22 cellular contexts compared by ENCODE assay signal in the genomic region with DNA sequence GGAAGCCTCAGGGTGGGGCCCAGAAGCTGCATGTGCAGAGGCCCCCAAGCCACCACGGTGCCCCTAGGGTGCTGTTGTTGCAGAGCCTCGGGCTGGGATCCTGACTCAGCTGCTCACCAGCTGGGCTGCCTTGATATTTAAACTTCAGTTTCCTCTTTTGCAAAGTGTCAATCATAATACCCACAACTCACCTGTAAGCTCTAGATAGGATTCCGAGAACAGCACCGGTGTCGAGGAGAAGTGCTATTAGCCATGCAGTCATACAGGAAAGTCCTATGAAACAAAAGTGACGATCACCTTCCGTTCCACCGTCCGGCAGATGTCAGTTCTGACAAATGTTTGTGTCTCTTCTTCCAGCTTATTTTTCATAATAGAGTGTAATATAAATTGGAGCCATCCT.
DNase-seq lines count a peak whose midpoint lies in the region; ATAC-seq, FAIRE-seq and TF ChIP-seq lines count a peak whose summit lies in the region.
"Had no signal": no experiment of that assay in that cellular context is flagged by ENCODE, and none has a peak within 500 bp of the region (broad histone marks: within the 10 kb centered on the region; RNA-seq: fewer than 3 reads in every experiment).

No MANE protein-coding gene starts in this region.

- no peaks in the 10 kb centered on the region for H3K36me3 Mint-ChIP-seq in activated CD4-positive, alpha-beta T cell treated with anti-CD3 and anti-CD28 coated beads, Interleukin-2, amount 10 ng/mL, durations not matched to agents 7 days and 5 days (ENCODE audit: low read depth)
- H3K36me3 Mint-ChIP-seq in activated CD8-positive, alpha-beta T cell treated with anti-CD3 and anti-CD28 coated beads for 36 hours (ENCODE audit: low read depth), result no peaks in the 10 kb centered on the region
- no peaks in the 10 kb centered on the region for H3K36me3 Mint-ChIP-seq in stimulated activated naive B cell treated with anti-CD40 and anti-IgM and Interleukin-4, amounts not matched to agents 10 μg/mL and 1 μg/mL and 100 μg/mL, for 72 hours
- H3K36me3 Mint-ChIP-seq: CD8-positive, alpha-beta memory T cell had no signal

- H3K4me1 Mint-ChIP-seq in activated CD4-positive, alpha-beta T cell treated with anti-CD3 and anti-CD28 coated beads, Interleukin-2, amount 10 ng/mL, durations not matched to agents 7 days and 5 days, result peaks cover 8% of the 10 kb centered on the region
- H3K4me1 Mint-ChIP-seq in activated CD8-positive, alpha-beta T cell treated with anti-CD3 and anti-CD28 coated beads for 36 hours (ENCODE audit: low read depth), result peaks cover 5% of the 10 kb centered on the region
- peaks cover 24 to 33% of the 10 kb centered on the region in 2 donors for H3K4me1 Mint-ChIP-seq in stimulated activated naive B cell treated with anti-CD40 and anti-IgM and Interleukin-4, amounts not matched to agents 10 μg/mL and 1 μg/mL and 100 μg/mL, for 72 hours

- POLR2A ChIA-PET in activated CD4-positive, alpha-beta T cell treated with anti-CD3 and anti-CD28 coated beads, Interleukin-2, amount 10 ng/mL, durations not matched to agents 7 days and 5 days (lab: Charles Lee), result no interaction called here
- POLR2A ChIA-PET in activated CD8-positive, alpha-beta T cell treated with anti-CD3 and anti-CD28 coated beads for 36 hours (lab: Charles Lee), result interaction anchor here (0.9 kb wide), 1 partner anchor 28 kb away, joined by 3 read pairs; no protein-coding TSS in a partner anchor

- FAIRE-seq in urothelium cell line (lab: Jason Lieb, UNC), result no peak
- FAIRE-seq: keratinocyte had no signal

- CTCF ChIA-PET in activated CD4-positive, alpha-beta T cell treated with anti-CD3 and anti-CD28 coated beads, Interleukin-2, amount 10 ng/mL, durations not matched to agents 7 days and 5 days (lab: Charles Lee), result interaction anchor here (1.0 to 1.2 kb wide), 2 partner anchors 11 to 16 kb away, joined by 3 to 4 read pairs; no protein-coding TSS in a partner anchor
- CTCF ChIA-PET in activated CD8-positive, alpha-beta T cell treated with anti-CD3 and anti-CD28 coated beads for 36 hours (lab: Charles Lee), result interaction anchor here (1.2 kb wide), 1 partner anchor 11 kb away, joined by 3 read pairs; no protein-coding TSS in a partner anchor

- no peak overlapping the region for H3K4me3 ChIP-seq in NB4 (ENCODE audit: low read depth, low read length)
- H3K4me3 ChIP-seq: spleen had no signal

- intact Hi-C loops in activated CD8-positive, alpha-beta T cell treated with anti-CD3 and anti-CD28 coated beads for 36 hours (cut with micrococcal nuclease), result no loop called here

- no peak for TF ChIP-seq POLR2A in NB4 (IDR thresholded peaks at IDR 0.05; ENCODE audit: extremely low read depth, insufficient read length)

- peak; percentile 79 for ATAC-seq in activated CD8-positive, alpha-beta T cell treated with anti-CD3 and anti-CD28 coated beads for 36 hours
- ATAC-seq in stimulated activated naive B cell treated with anti-CD40 and anti-IgM and Interleukin-4, amounts not matched to agents 10 μg/mL and 1 μg/mL and 100 μg/mL, for 72 hours (replicated peaks), result peak; percentile 93 to 95
- ATAC-seq in GM18858 (IDR thresholded peaks at IDR 0.05; ENCODE audit: unreplicated experiment), result no peak

- H3K27me3 Mint-ChIP-seq in activated CD4-positive, alpha-beta T cell treated with anti-CD3 and anti-CD28 coated beads, Interleukin-2, amount 10 ng/mL, durations not matched to agents 7 days and 5 days, result no peaks in the 10 kb centered on the region
- no peaks in the 10 kb centered on the region for H3K27me3 Mint-ChIP-seq in activated CD8-positive, alpha-beta T cell treated with anti-CD3 and anti-CD28 coated beads for 36 hours
- H3K27me3 Mint-ChIP-seq in stimulated activated naive B cell treated with anti-CD40 and anti-IgM and Interleukin-4, amounts not matched to agents 10 μg/mL and 1 μg/mL and 100 μg/mL, for 72 hours, result peaks cover 0 to 6% of the 10 kb centered on the region in 2 donors

- TF ChIP-seq CTCF in NB4 (IDR thresholded peaks at IDR 0.05; ENCODE audit: low read depth, low read length), result no peak
- no peak for TF ChIP-seq CTCF in activated CD8-positive, alpha-beta T cell treated with anti-CD3 and anti-CD28 coated beads for 36 hours (IDR thresholded peaks at IDR 0.05)

- no peak overlapping the region for H3K4me3 Mint-ChIP-seq in activated CD4-positive, alpha-beta T cell treated with anti-CD3 and anti-CD28 coated beads, Interleukin-2, amount 10 ng/mL, durations not matched to agents 7 days and 5 days
- no peak overlapping the region for H3K4me3 Mint-ChIP-seq in activated CD8-positive, alpha-beta T cell treated with anti-CD3 and anti-CD28 coated beads for 36 hours
- H3K4me3 Mint-ChIP-seq in stimulated activated naive B cell treated with anti-CD40 and anti-IgM and Interleukin-4, amounts not matched to agents 10 μg/mL and 1 μg/mL and 100 μg/mL, for 72 hours, result peak overlapping the region in 1 of 2 donors; percentile 8
- H3K4me3 Mint-ChIP-seq: activated CD4-positive, alpha-beta memory T cell treated with anti-CD3 and anti-CD28 coated beads, Interleukin-2, amount 10 ng/mL, durations not matched to agents 7 days and 5 days; CD8-positive, alpha-beta memory T cell; endodermal cell had no signal

- no peak overlapping the region for H3K27ac Mint-ChIP-seq in activated CD4-positive, alpha-beta T cell treated with anti-CD3 and anti-CD28 coated beads, Interleukin-2, amount 10 ng/mL, durations not matched to agents 7 days and 5 days
- no peak overlapping the region for H3K27ac Mint-ChIP-seq in activated CD8-positive, alpha-beta T cell treated with anti-CD3 and anti-CD28 coated beads for 36 hours
- no peak overlapping the region for H3K27ac Mint-ChIP-seq in stimulated activated naive B cell treated with anti-CD40 and anti-IgM and Interleukin-4, amounts not matched to agents 10 μg/mL and 1 μg/mL and 100 μg/mL, for 72 hours
- H3K27ac Mint-ChIP-seq: activated CD4-positive, alpha-beta memory T cell treated with anti-CD3 and anti-CD28 coated beads, Interleukin-2, amount 10 ng/mL, durations not matched to agents 7 days and 5 days; endodermal cell had no signal

- DNase-seq in activated CD4-positive, alpha-beta T cell treated with anti-CD3 and anti-CD28 coated beads, Interleukin-2, amount 10 ng/mL, durations not matched to agents 7 days and 5 days, result peak; percentile 18
- DNase-seq in activated CD4-positive, alpha-beta T cell treated with anti-CD3 and anti-CD28 coated beads for 4 hours, result no peak
- DNase-seq in NB4 (ENCODE audit: low read depth) (peak; percentile 27), urothelium cell line (ENCODE audit: low spot score) (no peak), NK-92 (lab: John Stamatoyannopoulos, UW; ENCODE audit: unreplicated experiment) (no peak)
- DNase-seq in activated CD8-positive, alpha-beta T cell treated with anti-CD3 and anti-CD28 coated beads for 36 hours, result peak; percentile 55
- peak; percentile 24 for DNase-seq in stimulated activated naive B cell treated with anti-CD40 and anti-IgM and Interleukin-4, amounts not matched to agents 10 μg/mL and 1 μg/mL and 100 μg/mL, for 72 hours
- DNase-seq: activated CD4-positive, alpha-beta memory T cell treated with anti-CD3 and anti-CD28 coated beads, Interleukin-2, amount 10 ng/mL, durations not matched to agents 7 days and 5 days; anterior cingulate cortex; CD8-positive, alpha-beta memory T cell; DMS79 treated with DMSO at 0.1 percent for 48 hours; endodermal cell; HCEC 1CT; hippocampal formation; mesendoderm; NCI-H1436 treated with DMSO at 0.1 percent for 48 hours; NCI-H2227 treated with DMSO at 0.1 percent for 48 hours; spleen; T-helper 9 cell; trophoblast cell had no signal

- no peaks in the 10 kb centered on the region for H3K9me3 Mint-ChIP-seq in activated CD4-positive, alpha-beta T cell treated with anti-CD3 and anti-CD28 coated beads, Interleukin-2, amount 10 ng/mL, durations not matched to agents 7 days and 5 days
- no peaks in the 10 kb centered on the region for H3K9me3 Mint-ChIP-seq in activated CD8-positive, alpha-beta T cell treated with anti-CD3 and anti-CD28 coated beads for 36 hours
- no peaks in the 10 kb centered on the region for H3K9me3 Mint-ChIP-seq in stimulated activated naive B cell treated with anti-CD40 and anti-IgM and Interleukin-4, amounts not matched to agents 10 μg/mL and 1 μg/mL and 100 μg/mL, for 72 hours
- H3K9me3 Mint-ChIP-seq: activated CD4-positive, alpha-beta memory T cell treated with anti-CD3 and anti-CD28 coated beads, Interleukin-2, amount 10 ng/mL, durations not matched to agents 7 days and 5 days; CD8-positive, alpha-beta memory T cell; endodermal cell had no signal

Comparison
In these comparisons a context has a peak if more than half of its experiments do, and no peak if none do; other contexts are left out.
1. DNase-seq: peak in activated CD4-positive, alpha-beta T cell treated with anti-CD3 and anti-CD28 coated beads, Interleukin-2, amount 10 ng/mL, durations not matched to agents 7 days and 5 days (single experiment), NB4 (single experiment), activated CD8-positive, alpha-beta T cell treated with anti-CD3 and anti-CD28 coated beads for 36 hours (single experiment) and stimulated activated naive B cell treated with anti-CD40 and anti-IgM and Interleukin-4, amounts not matched to agents 10 μg/mL and 1 μg/mL and 100 μg/mL, for 72 hours (single experiment); none in activated CD4-positive, alpha-beta T cell treated with anti-CD3 and anti-CD28 coated beads for 4 hours (0 of 2), urothelium cell line (single experiment) and NK-92 (single experiment).